ENCODE assay signal across 29 cellular contexts in genomic region chr11:68518191-68518590, GRCh38.
"Had no signal": no experiment of that assay in that cellular context is flagged by ENCODE, and none has a peak within 500 bp of the region (broad histone marks: within the 10 kb centered on the region; RNA-seq: fewer than 3 reads in every experiment).

No MANE protein-coding gene starts in this region.

- H3K4me1 ChIP-seq: colonic mucosa, prostate gland had no signal

- DNase-seq: activated CD4-positive, alpha-beta memory T cell treated with anti-CD3 and anti-CD28 coated beads, Interleukin-2, amount 10 ng/mL, durations not matched to agents 7 days and 5 days; activated CD4-positive, alpha-beta T cell treated with anti-CD3 and anti-CD28 coated beads, Interleukin-2, amount 10 ng/mL, durations not matched to agents 7 days and 5 days; activated CD4-positive, CD25-positive, alpha-beta regulatory T cell treated with anti-CD3 and anti-CD28 coated beads, Interleukin-2, amount 50 U/mL, for 72 hours; activated CD8-positive, alpha-beta memory T cell treated with anti-CD3 and anti-CD28 coated beads, Interleukin-2, amount 10 ng/mL, durations not matched to agents 7 days and 5 days; activated effector memory CD4-positive, alpha-beta T cell treated with anti-CD3 and anti-CD28 coated beads, Interleukin-2, amount 50 U/mL, for 16 hours; activated naive CD4-positive, alpha-beta T cell treated with anti-CD3 and anti-CD28 coated beads, Interleukin-2, amount 10 ng/mL, durations not matched to agents 7 days and 5 days; anterior cingulate cortex; colonic mucosa; dorsolateral prefrontal cortex; effector memory CD4-positive, alpha-beta T cell; gastrocnemius medialis; glutamatergic neuron; left lung; mucosa of descending colon; nephron progenitor cell; nucleus accumbens; pancreas; retina; stimulated activated CD4-positive, alpha-beta T cell treated with anti-CD3 and anti-CD28 coated beads, Interleukin-12 subunit alpha, Interleukin-12 subunit beta, amount 100 ng/mL, for 4 hours; stimulated activated CD4-positive, alpha-beta T cell treated with anti-CD3 and anti-CD28 coated beads, Interleukin-4, amount 100 ng/mL, for 1 hour; T1000; trophoblast cell; WERI-Rb-1 had no signal

- H3K9me3 ChIP-seq: colonic mucosa, gastrocnemius medialis, left lung, mucosa of descending colon, pancreas, prostate gland, thoracic aorta had no signal

- H3K4me3 ChIP-seq: colonic mucosa, dorsolateral prefrontal cortex, gastrocnemius medialis, left lung, lung, mucosa of descending colon, pancreas, prostate gland, skin epidermis, thoracic aorta had no signal

- H3K27ac Mint-ChIP-seq: activated CD4-positive, alpha-beta memory T cell treated with anti-CD3 and anti-CD28 coated beads, Interleukin-2, amount 10 ng/mL, durations not matched to agents 7 days and 5 days; activated CD4-positive, alpha-beta T cell treated with anti-CD3 and anti-CD28 coated beads, Interleukin-2, amount 10 ng/mL, durations not matched to agents 7 days and 5 days; activated CD8-positive, alpha-beta memory T cell treated with anti-CD3 and anti-CD28 coated beads, Interleukin-2, amount 10 ng/mL, durations not matched to agents 7 days and 5 days; activated naive CD4-positive, alpha-beta T cell treated with anti-CD3 and anti-CD28 coated beads, Interleukin-2, amount 10 ng/mL, durations not matched to agents 7 days and 5 days; nephron progenitor cell had no signal

- ATAC-seq: activated CD8-positive, alpha-beta memory T cell treated with anti-CD3 and anti-CD28 coated beads, Interleukin-2, amount 10 ng/mL, durations not matched to agents 7 days and 5 days; gastrocnemius medialis; left lung; mucosa of descending colon; pancreas; sciatic nerve had no signal

- H3K27ac ChIP-seq: colonic mucosa, dorsolateral prefrontal cortex, left lung, pancreas, prostate gland, skin epidermis, thoracic aorta, WERI-Rb-1 had no signal

- H3K36me3 ChIP-seq: prostate gland had no signal

- H3K9me3 Mint-ChIP-seq: activated CD4-positive, alpha-beta memory T cell treated with anti-CD3 and anti-CD28 coated beads, Interleukin-2, amount 10 ng/mL, durations not matched to agents 7 days and 5 days; activated CD4-positive, alpha-beta T cell treated with anti-CD3 and anti-CD28 coated beads, Interleukin-2, amount 10 ng/mL, durations not matched to agents 7 days and 5 days; activated naive CD4-positive, alpha-beta T cell treated with anti-CD3 and anti-CD28 coated beads, Interleukin-2, amount 10 ng/mL, durations not matched to agents 7 days and 5 days; stimulated activated naive CD8-positive, alpha-beta T cell treated with anti-CD3 and anti-CD28 coated beads, Interleukin-15, Interleukin-2, amounts not matched to agents 100 ng/mL and 50 ng/mL, for 24 hours had no signal

- H3K27me3 ChIP-seq: colonic mucosa, dorsolateral prefrontal cortex, gastrocnemius medialis, left lung, pancreas had no signal

- H3K27me3 Mint-ChIP-seq: activated CD4-positive, alpha-beta memory T cell treated with anti-CD3 and anti-CD28 coated beads, Interleukin-2, amount 10 ng/mL, durations not matched to agents 7 days and 5 days; activated CD4-positive, alpha-beta T cell treated with anti-CD3 and anti-CD28 coated beads, Interleukin-2, amount 10 ng/mL, durations not matched to agents 7 days and 5 days; activated CD8-positive, alpha-beta memory T cell treated with anti-CD3 and anti-CD28 coated beads, Interleukin-2, amount 10 ng/mL, durations not matched to agents 7 days and 5 days; activated naive CD4-positive, alpha-beta T cell treated with anti-CD3 and anti-CD28 coated beads, Interleukin-2, amount 10 ng/mL, durations not matched to agents 7 days and 5 days; stimulated activated naive CD8-positive, alpha-beta T cell treated with anti-CD3 and anti-CD28 coated beads, Interleukin-15, Interleukin-2, amounts not matched to agents 100 ng/mL and 50 ng/mL, for 24 hours had no signal

- H3K4me3 Mint-ChIP-seq: activated CD4-positive, alpha-beta memory T cell treated with anti-CD3 and anti-CD28 coated beads, Interleukin-2, amount 10 ng/mL, durations not matched to agents 7 days and 5 days; activated CD4-positive, alpha-beta T cell treated with anti-CD3 and anti-CD28 coated beads, Interleukin-2, amount 10 ng/mL, durations not matched to agents 7 days and 5 days; activated CD8-positive, alpha-beta memory T cell treated with anti-CD3 and anti-CD28 coated beads, Interleukin-2, amount 10 ng/mL, durations not matched to agents 7 days and 5 days; activated naive CD4-positive, alpha-beta T cell treated with anti-CD3 and anti-CD28 coated beads, Interleukin-2, amount 10 ng/mL, durations not matched to agents 7 days and 5 days; nephron progenitor cell; stimulated activated naive CD8-positive, alpha-beta T cell treated with anti-CD3 and anti-CD28 coated beads, Interleukin-15, Interleukin-2, amounts not matched to agents 100 ng/mL and 50 ng/mL, for 24 hours had no signal
